ENCODE assay signal across 18 cellular contexts in the genomic region with DNA sequence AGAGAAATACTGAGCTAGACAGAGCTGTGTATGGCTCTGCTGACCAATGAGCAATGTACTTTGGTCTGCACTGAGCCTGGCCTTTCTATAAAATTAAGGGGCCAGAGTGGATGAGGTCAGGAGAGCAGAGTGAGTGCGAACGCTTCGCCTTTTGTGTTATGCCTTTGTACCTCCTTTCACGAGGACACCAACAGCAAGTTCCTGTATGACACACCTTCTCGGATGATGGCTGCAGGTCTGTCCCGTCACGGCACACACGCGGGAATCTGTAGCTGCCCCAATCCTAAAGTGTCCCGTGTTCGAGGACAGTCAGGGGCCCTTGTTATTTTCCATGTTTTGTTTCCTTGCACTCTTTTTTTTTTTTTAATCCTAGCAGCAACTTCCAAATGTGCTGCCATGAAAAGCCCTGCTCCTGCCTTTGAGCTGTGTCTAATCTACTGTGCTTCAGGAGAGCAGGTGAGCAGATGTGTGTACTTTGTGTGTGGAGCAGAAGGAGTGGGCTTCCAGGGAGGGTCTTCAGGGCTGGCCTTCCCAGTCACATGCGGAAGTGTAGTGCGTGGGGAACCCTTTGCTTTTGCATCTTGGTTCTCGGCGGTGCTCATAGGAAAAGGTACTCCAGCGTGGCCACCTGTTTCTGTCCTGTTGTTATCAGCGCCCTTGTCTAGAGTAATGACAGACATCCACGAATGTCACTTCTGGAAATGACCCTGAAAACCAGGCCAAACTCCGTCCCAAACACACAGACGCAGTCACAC.
DNase-seq lines count a peak whose midpoint lies in the region; FAIRE-seq and TF ChIP-seq lines count a peak whose summit lies in the region.
"Had no signal": no experiment of that assay in that cellular context is flagged by ENCODE, and none has a peak within 500 bp of the region (broad histone marks: within the 10 kb centered on the region; RNA-seq: fewer than 3 reads in every experiment).

No MANE protein-coding gene starts in this region.

- FAIRE-seq in frontal cortex (lab: Jason Lieb, UNC): no peak

- no peaks in the 10 kb centered on the region for H3K27me3 ChIP-seq in Peyer's patch
- H3K27me3 ChIP-seq in layer of hippocampus (ENCODE audit: control insufficient read depth, insufficient read depth, low read length): no peaks in the 10 kb centered on the region
- peaks cover 0 to 15% (median 0%) of the 10 kb centered on the region in 7 donors for H3K27me3 ChIP-seq in spleen (replicated peaks in 1 of 7)

- TF ChIP-seq POLR2A in Peyer's patch (IDR thresholded peaks at IDR 0.05) (no peak), spleen (IDR thresholded peaks at IDR 0.05) (no peak)

- peak; percentile 10 for DNase-seq in CD14-positive monocyte (ENCODE audit: low spot score)
- DNase-seq in Peyer's patch: peak in 2 of 3 donors; percentile 23 to 31
- DNase-seq in spleen: peak; percentile 24
- DNase-seq in frontal cortex (ENCODE audit: low spot score in 2 of 2): no peak
- DNase-seq in HuH-7.5 (ENCODE audit: low spot score): no peak
- DNase-seq in putamen (ENCODE audit: low spot score): no peak
- DNase-seq: CD4-positive, alpha-beta T cell; H9; KBM-7; NCI-H1436; NCI-H2029; NCI-H2171; NCI-H446 treated with DMSO at 0.1 percent for 48 hours; NCI-H748 treated with DMSO at 0.1 percent for 48 hours; OCI-M1; RPMI8226 had no signal

- 91 to 95% (median 94%) methylated on average over 20 of the region's 20 CpGs for WGBS in spleen, 5 donors

- H3K27ac Mint-ChIP-seq in CD14-positive monocyte: peak overlapping the region in 1 of 7 donors; percentile 47
- H3K27ac Mint-ChIP-seq: B cell; CD4-positive, alpha-beta T cell had no signal

- intact Hi-C loops in CD14-positive monocyte (cut with micrococcal nuclease): no loop called here
- intact Hi-C loops in spleen (cut with DNase I; ENCODE audit: low total_unique reads): no loop called here

- TF ChIP-seq CTCF in CD14-positive monocyte (IDR thresholded peaks at IDR 0.05): no peak
- TF ChIP-seq CTCF in Peyer's patch (IDR thresholded peaks at IDR 0.05): no peak
- no peak for TF ChIP-seq CTCF in spleen (IDR thresholded peaks at IDR 0.05 in 8 of 11, conservative IDR thresholded peaks at IDR 0.05 in 3 of 11)

- H3K27me3 Mint-ChIP-seq in CD14-positive monocyte (ENCODE audit: low read depth in 3 of 3): peaks cover 7 to 27% (median 19%) of the 10 kb centered on the region in 3 donors
- H3K27me3 Mint-ChIP-seq: B cell; CD4-positive, alpha-beta T cell had no signal

- peaks cover 0 to 10% (median 0%) of the 10 kb centered on the region in 4 donors for H3K4me1 ChIP-seq in Peyer's patch
- H3K4me1 ChIP-seq in spleen: no peaks in the 10 kb centered on the region

- H3K9me3 Mint-ChIP-seq in CD14-positive monocyte: peaks cover 0 to 2% (median 0%) of the 10 kb centered on the region in 7 donors
- H3K9me3 Mint-ChIP-seq: CD4-positive, alpha-beta T cell; H9 had no signal

- H3K4me1 Mint-ChIP-seq in CD14-positive monocyte: no peaks in the 10 kb centered on the region
- H3K4me1 Mint-ChIP-seq: B cell had no signal

- H3K9me3 ChIP-seq in Peyer's patch (no peaks in the 10 kb centered on the region), spleen (no peaks in the 10 kb centered on the region)

- no peak overlapping the region for H3K4me3 Mint-ChIP-seq in CD14-positive monocyte
- H3K4me3 Mint-ChIP-seq: B cell; CD4-positive, alpha-beta T cell; H9 had no signal

- no peaks in the 10 kb centered on the region for H3K36me3 ChIP-seq in Peyer's patch
- no peaks in the 10 kb centered on the region for H3K36me3 ChIP-seq in spleen

- no peaks in the 10 kb centered on the region for H3K36me3 Mint-ChIP-seq in CD14-positive monocyte

- H3K4me3 ChIP-seq in Peyer's patch (no peak overlapping the region), spleen (no peak overlapping the region)

- peak overlapping the region in 1 of 4 donors; percentile 16 for H3K27ac ChIP-seq in Peyer's patch
- peak overlapping the region; percentile 30 for H3K27ac ChIP-seq in layer of hippocampus (ENCODE audit: low read depth, low read length)
- no peak overlapping the region for H3K27ac ChIP-seq in spleen

Comparison
In these comparisons a context has a peak if more than half of its experiments do, and no peak if none do; other contexts are left out.
1. DNase-seq: peak in CD14-positive monocyte (single experiment), Peyer's patch (2 of 3) and spleen (single experiment); none in frontal cortex (0 of 2), HuH-7.5 (single experiment) and putamen (single experiment).